11 cellular contexts compared by ENCODE assay signal in the genomic region with DNA sequence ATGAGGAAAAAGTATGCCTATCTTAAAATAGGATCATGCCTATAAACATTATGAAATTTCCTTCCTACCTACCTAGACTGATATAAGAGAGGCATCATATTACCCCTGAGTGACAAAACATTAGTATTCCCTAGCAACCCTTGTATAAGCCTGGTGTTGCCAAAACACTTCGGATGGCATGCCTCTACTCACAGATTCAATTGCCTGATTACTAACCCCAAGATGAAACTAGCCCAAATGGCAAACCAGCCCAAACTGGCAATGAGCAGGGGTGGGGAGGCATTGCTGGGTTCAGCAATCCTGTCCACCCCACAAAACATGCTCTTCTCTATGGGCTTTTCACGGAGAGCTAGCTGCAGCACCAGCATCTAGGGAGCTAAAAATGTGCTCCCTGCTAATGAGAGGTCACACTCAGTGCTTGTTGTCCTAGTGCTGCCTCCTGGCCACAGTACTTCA. TPM values are rescaled to one million over a fixed set of nuclear protein-coding genes. Genes with fewer than 3 reads are reported as not detected.
DNase-seq lines count a peak whose midpoint lies in the region; ATAC-seq and TF ChIP-seq lines count a peak whose summit lies in the region.
"Had no signal": no experiment of that assay in that cellular context is flagged by ENCODE, and none has a peak within 500 bp of the region (broad histone marks: within the 10 kb centered on the region; RNA-seq: fewer than 3 reads in every experiment).

No MANE protein-coding gene starts in this region.

- WGBS in suprapubic skin = 23% methylated on average over 2 of the region's 2 CpGs

- peak overlapping the region; percentile 85 for H3K27ac ChIP-seq in suprapubic skin
- H3K27ac ChIP-seq in naive thymus-derived CD4-positive, alpha-beta T cell (ENCODE audit: low read depth, low read length) = no peak overlapping the region
- H3K27ac ChIP-seq: cardiac muscle cell had no signal

- H3K27ac Mint-ChIP-seq in naive thymus-derived CD4-positive, alpha-beta T cell = no peak overlapping the region

- no peak for TF ChIP-seq POLR2A in suprapubic skin (IDR thresholded peaks at IDR 0.05)

- H3K27me3 ChIP-seq in suprapubic skin = no peaks in the 10 kb centered on the region
- no peaks in the 10 kb centered on the region for H3K27me3 ChIP-seq in naive thymus-derived CD4-positive, alpha-beta T cell (ENCODE audit: control insufficient read depth in 2 of 2, insufficient read depth in 2 of 2, low read length in 2 of 2)
- H3K27me3 ChIP-seq: cardiac muscle cell had no signal

- intact Hi-C loops in naive thymus-derived CD4-positive, alpha-beta T cell (cut with micrococcal nuclease) = no loop called here

- no peak for ATAC-seq in naive thymus-derived CD4-positive, alpha-beta T cell
- no peak for ATAC-seq in HG02759 (IDR thresholded peaks at IDR 0.05; ENCODE audit: unreplicated experiment)
- ATAC-seq: Panc1 had no signal

- TF ChIP-seq CTCF in astrocyte of the spinal cord (IDR thresholded peaks at IDR 0.05; ENCODE audit: low read depth, low read length) (no peak), suprapubic skin (IDR thresholded peaks at IDR 0.05) (no peak)

- peaks cover 75% of the 10 kb centered on the region for H3K4me1 ChIP-seq in suprapubic skin
- H3K4me1 ChIP-seq in naive thymus-derived CD4-positive, alpha-beta T cell (ENCODE audit: control insufficient read depth in 2 of 2, insufficient read depth in 2 of 2, low read length in 2 of 2) = no peaks in the 10 kb centered on the region

- in situ Hi-C loops in astrocyte of the spinal cord (cut with HindIII; ENCODE audit: low sequenced_read_pairs) = no loop called here

- TF ChIP-seq EP300 in suprapubic skin (IDR thresholded peaks at IDR 0.05) = no peak

- H3K4me3 Mint-ChIP-seq in naive thymus-derived CD4-positive, alpha-beta T cell = no peak overlapping the region

- H3K9me3 ChIP-seq in suprapubic skin = no peaks in the 10 kb centered on the region
- no peaks in the 10 kb centered on the region for H3K9me3 ChIP-seq in naive thymus-derived CD4-positive, alpha-beta T cell (ENCODE audit: control insufficient read depth in 2 of 3, low read length in 3 of 3)

- H3K36me3 Mint-ChIP-seq in naive thymus-derived CD4-positive, alpha-beta T cell = no peaks in the 10 kb centered on the region

- CTCF ChIA-PET in naive thymus-derived CD4-positive, alpha-beta T cell (lab: Charles Lee) = no interaction called here

- H3K4me1 Mint-ChIP-seq in naive thymus-derived CD4-positive, alpha-beta T cell = no peaks in the 10 kb centered on the region

- peak; percentile 80 for DNase-seq in HT1080 (ENCODE audit: low read depth)
- DNase-seq in astrocyte of the spinal cord (ENCODE audit: low read depth, low spot score) = peak; percentile 42
- DNase-seq in iris pigment epithelial cell (ENCODE audit: low read depth) = peak; percentile 69
- no peak for DNase-seq in suprapubic skin (ENCODE audit: low spot score in 2 of 2)
- no peak for DNase-seq in naive thymus-derived CD4-positive, alpha-beta T cell
- DNase-seq in NCI-H345 (lab: John Stamatoyannopoulos, UW) = no peak
- DNase-seq: Karpas-422; stimulated activated naive CD4-positive, alpha-beta T cell had no signal

- POLR2A ChIA-PET in naive thymus-derived CD4-positive, alpha-beta T cell (lab: Charles Lee) = no interaction called here

- peaks cover 0 to 9% (median 5%) of the 10 kb centered on the region in 5 donors for H3K27me3 Mint-ChIP-seq in naive thymus-derived CD4-positive, alpha-beta T cell

- peaks cover 0 to 2% (median 0%) of the 10 kb centered on the region in 11 donors for H3K9me3 Mint-ChIP-seq in naive thymus-derived CD4-positive, alpha-beta T cell

- peaks cover 6% of the 10 kb centered on the region for H3K36me3 ChIP-seq in suprapubic skin
- H3K36me3 ChIP-seq in naive thymus-derived CD4-positive, alpha-beta T cell (ENCODE audit: control insufficient read depth in 2 of 3, insufficient read depth in 3 of 3, low read length in 3 of 3) = no peaks in the 10 kb centered on the region
- H3K36me3 ChIP-seq: cardiac muscle cell had no signal

- no peak overlapping the region for H3K4me3 ChIP-seq in astrocyte of the spinal cord (ENCODE audit: low read depth, low read length)
- no peak overlapping the region for H3K4me3 ChIP-seq in suprapubic skin
- no peak overlapping the region for H3K4me3 ChIP-seq in naive thymus-derived CD4-positive, alpha-beta T cell (ENCODE audit: low read length)
- H3K4me3 ChIP-seq: cardiac muscle cell had no signal

RNA-seq across cellular contexts. Expression of a gene that starts 13.9 kb away (rescaled TPM):
- total RNA-seq in HT1080 (2014; rRNA removed; shearing (Covaris generic)) = 0.23 and 0.63 TPM in 2 replicates
- 1.5 and 2.5 TPM in 2 replicates for polyA plus RNA-seq in HT1080 (2015; cell fraction: cytosol; rRNA removed)
- polyA plus RNA-seq in HT1080 (2015; cell fraction: nucleus; rRNA removed) = 3.9 and 4.1 TPM in 2 replicates
- total RNA-seq in suprapubic skin = 100 to 1,000 TPM; 111 to 183 (median 138) TPM
- not detected for total RNA-seq in naive thymus-derived CD4-positive, alpha-beta T cell
- not detected for polyA plus RNA-seq in naive thymus-derived CD4-positive, alpha-beta T cell

Comparison
In these comparisons a context has a peak if more than half of its experiments do, and no peak if none do; other contexts are left out.
1. DNase-seq: peak in HT1080 (single experiment), astrocyte of the spinal cord (single experiment) and iris pigment epithelial cell (single experiment); none in suprapubic skin (0 of 2), naive thymus-derived CD4-positive, alpha-beta T cell (0 of 9) and NCI-H345 (single experiment).
2. RNA of a gene that starts 13.9 kb away (total RNA-seq): 111 to 183 TPM in suprapubic skin; 0.23 to 0.63 TPM in HT1080 and not detected in naive thymus-derived CD4-positive, alpha-beta T cell; every median in the first group is over 10 times any median in the second.